Comparison of ENCODE assay signal across 12 cellular contexts in genomic region chr1:3597599-3597964, GRCh38. TPM values are rescaled to one million over a fixed set of nuclear protein-coding genes. Genes with fewer than 3 reads are reported as not detected.
DNase-seq lines count a peak whose midpoint lies in the region; ATAC-seq and TF ChIP-seq lines count a peak whose summit lies in the region.
"Had no signal": no experiment of that assay in that cellular context is flagged by ENCODE, and none has a peak within 500 bp of the region (broad histone marks: within the 10 kb centered on the region; RNA-seq: fewer than 3 reads in every experiment).

No MANE protein-coding gene starts in this region.

- POLR2A ChIA-PET in CD4-positive, alpha-beta T cell (lab: Charles Lee), result no interaction called here
- POLR2A ChIA-PET in activated CD8-positive, alpha-beta T cell treated with anti-CD3 and anti-CD28 coated beads for 36 hours (lab: Charles Lee), result interaction anchor here (1.2 kb wide), 1 partner anchor 315 kb away, joined by 3 read pairs; no protein-coding TSS in a partner anchor

- no peak for TF ChIP-seq EP300 in tibial nerve (IDR thresholded peaks at IDR 0.05)

- H3K36me3 Mint-ChIP-seq in CD4-positive, alpha-beta T cell (ENCODE audit: low read depth), result no peaks in the 10 kb centered on the region
- H3K36me3 Mint-ChIP-seq in activated CD8-positive, alpha-beta T cell treated with anti-CD3 and anti-CD28 coated beads for 36 hours (ENCODE audit: low read depth), result no peaks in the 10 kb centered on the region
- H3K36me3 Mint-ChIP-seq in mesothelial cell of epicardium, result peaks cover 6% of the 10 kb centered on the region

- H3K27me3 Mint-ChIP-seq in CD4-positive, alpha-beta T cell, result no peaks in the 10 kb centered on the region
- no peaks in the 10 kb centered on the region for H3K27me3 Mint-ChIP-seq in activated CD8-positive, alpha-beta T cell treated with anti-CD3 and anti-CD28 coated beads for 36 hours
- H3K27me3 Mint-ChIP-seq in mesothelial cell of epicardium (ENCODE audit: low read depth), result no peaks in the 10 kb centered on the region

- H3K4me3 ChIP-seq in tibial nerve, result peak overlapping the region in 1 of 4 donors; percentile 2

- no peak for TF ChIP-seq CTCF in CD4-positive, alpha-beta T cell (IDR thresholded peaks at IDR 0.05)
- TF ChIP-seq CTCF in GM13977 (IDR thresholded peaks at IDR 0.05; ENCODE audit: extremely low read depth, insufficient read depth, missing control alignments), result no peak
- TF ChIP-seq CTCF in activated CD8-positive, alpha-beta T cell treated with anti-CD3 and anti-CD28 coated beads for 36 hours (IDR thresholded peaks at IDR 0.05), result no peak
- no peak for TF ChIP-seq CTCF in mesothelial cell of epicardium (IDR thresholded peaks at IDR 0.05; ENCODE audit: unreplicated experiment)
- no peak for TF ChIP-seq CTCF in tibial nerve (IDR thresholded peaks at IDR 0.05)

- H3K27me3 ChIP-seq in CD4-positive, alpha-beta T cell (ENCODE audit: control insufficient read depth, insufficient read depth, low read length), result no peaks in the 10 kb centered on the region
- H3K27me3 ChIP-seq in tibial nerve, result no peaks in the 10 kb centered on the region
- H3K27me3 ChIP-seq: dorsolateral prefrontal cortex had no signal

- TF ChIP-seq POLR2A in tibial nerve (IDR thresholded peaks at IDR 0.05), result no peak

- in situ Hi-C loops in GM13977 (cut with MboI; ENCODE audit: low pct_unique_long_range_greater_than_20kb, low sequenced_read_pairs, unreplicated experiment), result no loop called here

- WGBS in tibial nerve, 2 donors, result 53 to 61% methylated on average over 10 to 11 of the region's 11 CpGs

- no peaks in the 10 kb centered on the region for H3K9me3 ChIP-seq in CD4-positive, alpha-beta T cell (ENCODE audit: control insufficient read depth, low read length)
- H3K9me3 ChIP-seq in tibial nerve, result no peaks in the 10 kb centered on the region
- H3K9me3 ChIP-seq: SK-N-SH had no signal

- H3K4me3 Mint-ChIP-seq in CD4-positive, alpha-beta T cell, result peak overlapping the region; percentile 78
- peak overlapping the region; percentile 3 for H3K4me3 Mint-ChIP-seq in activated CD8-positive, alpha-beta T cell treated with anti-CD3 and anti-CD28 coated beads for 36 hours
- peak overlapping the region; percentile 40 for H3K4me3 Mint-ChIP-seq in mesothelial cell of epicardium

- no peaks in the 10 kb centered on the region for H3K9me3 Mint-ChIP-seq in CD4-positive, alpha-beta T cell
- H3K9me3 Mint-ChIP-seq in activated CD8-positive, alpha-beta T cell treated with anti-CD3 and anti-CD28 coated beads for 36 hours, result no peaks in the 10 kb centered on the region
- H3K9me3 Mint-ChIP-seq in mesothelial cell of epicardium, result no peaks in the 10 kb centered on the region

- CTCF ChIA-PET in CD4-positive, alpha-beta T cell (lab: Charles Lee), result no interaction called here
- CTCF ChIA-PET in activated CD8-positive, alpha-beta T cell treated with anti-CD3 and anti-CD28 coated beads for 36 hours (lab: Charles Lee), result interaction anchor here (1.0 to 1.6 kb wide), 4 partner anchors 18 to 107 kb away, joined by 3 to 5 read pairs (median 3); no protein-coding TSS in a partner anchor

- H3K27ac ChIP-seq in CD4-positive, alpha-beta T cell (ENCODE audit: low read depth, low read length), result no peak overlapping the region
- H3K27ac ChIP-seq in tibial nerve, result no peak overlapping the region
- H3K27ac ChIP-seq: parathyroid adenoma had no signal

- peaks cover 19% of the 10 kb centered on the region for H3K4me1 Mint-ChIP-seq in CD4-positive, alpha-beta T cell (ENCODE audit: low read depth)
- peaks cover 17% of the 10 kb centered on the region for H3K4me1 Mint-ChIP-seq in activated CD8-positive, alpha-beta T cell treated with anti-CD3 and anti-CD28 coated beads for 36 hours (ENCODE audit: low read depth)
- peaks cover 20% of the 10 kb centered on the region for H3K4me1 Mint-ChIP-seq in mesothelial cell of epicardium

- H3K4me1 ChIP-seq in tibial nerve, result peaks cover 0 to 30% (median 19%) of the 10 kb centered on the region in 4 donors
- H3K4me1 ChIP-seq: parathyroid adenoma had no signal

- intact Hi-C loops in CD4-positive, alpha-beta T cell (cut with DNase I, micrococcal nuclease), result no loop called here
- intact Hi-C loops in activated CD8-positive, alpha-beta T cell treated with anti-CD3 and anti-CD28 coated beads for 36 hours (cut with micrococcal nuclease), result no loop called here

- H3K36me3 ChIP-seq in tibial nerve, result no peaks in the 10 kb centered on the region

- peak; percentile 64 for ATAC-seq in CD4-positive, alpha-beta T cell (ENCODE audit: poor library complexity)
- peak; percentile 65 for ATAC-seq in activated CD8-positive, alpha-beta T cell treated with anti-CD3 and anti-CD28 coated beads for 36 hours
- ATAC-seq in HG02870 (IDR thresholded peaks at IDR 0.05; ENCODE audit: unreplicated experiment), result no peak

- DNase-seq in CD4-positive, alpha-beta T cell, result peak in 2 of 10 experiments; percentile 13 to 25
- DNase-seq in GM13977 (ENCODE audit: low spot score) (peak; percentile 64), mesothelial cell of epicardium (ENCODE audit: low spot score in 2 of 2, unreplicated experiment in 2 of 2) (no peak), tibial nerve (ENCODE audit: low spot score in 2 of 2) (no peak), foreskin melanocyte (no peak)
- DNase-seq in activated CD8-positive, alpha-beta T cell treated with anti-CD3 and anti-CD28 coated beads for 36 hours, result peak; percentile 54
- DNase-seq: activated effector memory CD4-positive, alpha-beta T cell treated with Interleukin-2 at 50 U/mL for 16 hours; dorsolateral prefrontal cortex; NCI-H446 treated with DMSO at 0.1 percent for 48 hours; SK-N-SH had no signal

- H3K27ac Mint-ChIP-seq in CD4-positive, alpha-beta T cell, result peak overlapping the region; percentile 68
- H3K27ac Mint-ChIP-seq in activated CD8-positive, alpha-beta T cell treated with anti-CD3 and anti-CD28 coated beads for 36 hours, result peak overlapping the region; percentile 83
- H3K27ac Mint-ChIP-seq in mesothelial cell of epicardium, result peak overlapping the region; percentile 82

RNA-seq across cellular contexts. Expression of gene MEGF6, which starts 13.7 kb away (rescaled TPM):
- total RNA-seq in CD4-positive, alpha-beta T cell, result 10 to 100 TPM; 57.5 to 62.2 TPM
- 1 to 10 TPM; 2.0 to 2.5 TPM for total RNA-seq in activated CD8-positive, alpha-beta T cell treated with anti-CD3 and anti-CD28 coated beads for 36 hours
- 194 to 209 TPM (median 204 TPM) in 3 replicates for total RNA-seq in mesothelial cell of epicardium
- 10 to 100 TPM; 25.3 to 63.3 (median 42.8) TPM for total RNA-seq in tibial nerve

RNA-seq across cellular contexts. Expression of gene TPRG1L, which starts 27.2 kb away (rescaled TPM):
- 10 to 100 TPM; 46.5 to 48.3 TPM for total RNA-seq in CD4-positive, alpha-beta T cell
- total RNA-seq in activated CD8-positive, alpha-beta T cell treated with anti-CD3 and anti-CD28 coated beads for 36 hours, result 1 to 10 TPM; 6.1 to 6.2 TPM
- total RNA-seq in mesothelial cell of epicardium (15.1 to 15.9 TPM (median 15.7 TPM) in 3 replicates), tibial nerve (10 to 100 TPM; 26.7 to 39.8 (median 34.7) TPM)

RNA-seq across cellular contexts. Expression of gene WRAP73, which starts 52.3 kb away (rescaled TPM):
- total RNA-seq in CD4-positive, alpha-beta T cell, result 10 to 100 TPM; 22.3 to 22.7 TPM
- total RNA-seq in activated CD8-positive, alpha-beta T cell treated with anti-CD3 and anti-CD28 coated beads for 36 hours, result 10 to 100 TPM; 34.2 to 35.4 TPM
- total RNA-seq in mesothelial cell of epicardium (20.8 to 26.4 TPM (median 21.4 TPM) in 3 replicates), tibial nerve (10 to 100 TPM; 11.1 to 17.1 (median 12.9) TPM)

RNA-seq across cellular contexts. Expression of gene TP73, which starts 54.7 kb away (rescaled TPM):
- total RNA-seq in CD4-positive, alpha-beta T cell, result not detected
- total RNA-seq in activated CD8-positive, alpha-beta T cell treated with anti-CD3 and anti-CD28 coated beads for 36 hours, result under 1 TPM; 0.60 to 0.68 TPM
- total RNA-seq in mesothelial cell of epicardium (1.0 to 1.4 TPM (median 1.2 TPM) in 3 replicates), tibial nerve (under 1 TPM in 1 of 4 donors, not detected in 3; 0.30 TPM)

Comparison
In these comparisons a context has a peak if more than half of its experiments do, and no peak if none do; other contexts are left out.
1. DNase-seq: peak in GM13977 (single experiment) and activated CD8-positive, alpha-beta T cell treated with anti-CD3 and anti-CD28 coated beads for 36 hours (single experiment); none in mesothelial cell of epicardium (0 of 2), tibial nerve (0 of 2) and foreskin melanocyte (single experiment).
2. H3K4me3 Mint-ChIP-seq: peak in every context shown above with its lines; median percentile 78 in CD4-positive, alpha-beta T cell; 40 in mesothelial cell of epicardium; 3 in activated CD8-positive, alpha-beta T cell treated with anti-CD3 and anti-CD28 coated beads for 36 hours.
3. RNA of gene MEGF6, which starts 13.7 kb away (total RNA-seq): 194 to 209 TPM in mesothelial cell of epicardium, 57.5 to 62.2 TPM in CD4-positive, alpha-beta T cell and 25.3 to 63.3 TPM in tibial nerve; 2.0 to 2.5 TPM in activated CD8-positive, alpha-beta T cell treated with anti-CD3 and anti-CD28 coated beads for 36 hours; every median in the first group is over 4 times any median in the second.
4. Peak in every context shown above with its lines, with median percentiles within 50 percentile points of each other: H3K27ac Mint-ChIP-seq.